Comparison of ENCODE assay signal across 17 cellular contexts in genomic region chr15:100250166-100250800, GRCh38.
"Had no signal": no experiment of that assay in that cellular context is flagged by ENCODE, and none has a peak within 500 bp of the region (broad histone marks: within the 10 kb centered on the region; RNA-seq: fewer than 3 reads in every experiment).

No MANE protein-coding gene starts in this region.

- H3K36me3 ChIP-seq: ascending aorta, breast epithelium, thyroid gland, uterus had no signal

- DNase-seq: activated CD4-positive, alpha-beta memory T cell treated with anti-CD3 and anti-CD28 coated beads, Interleukin-2, amount 10 ng/mL, durations not matched to agents 7 days and 5 days; activated CD4-positive, alpha-beta T cell treated with anti-CD3 and anti-CD28 coated beads for 4 hours; activated naive CD4-positive, alpha-beta T cell; erythroblast; kidney; mesendoderm; nephron progenitor cell; occipital lobe; stimulated activated CD4-positive, alpha-beta T cell treated with anti-CD3 and anti-CD28 coated beads, Interleukin-12 subunit alpha, Interleukin-12 subunit beta, amount 100 ng/mL, for 4 hours; stimulated activated CD4-positive, alpha-beta T cell treated with anti-CD3 and anti-CD28 coated beads, Interleukin-2, amount 100 ng/mL, for 24 hours; thyroid gland had no signal

- H3K9me3 ChIP-seq: ascending aorta, breast epithelium, thyroid gland, uterus had no signal

- H3K27ac ChIP-seq: breast epithelium, hepatocyte, thyroid gland, uterus had no signal

- H3K4me1 ChIP-seq: uterus had no signal

- H3K4me3 ChIP-seq: ascending aorta, breast epithelium, hepatocyte, thyroid gland, uterus had no signal

- H3K27me3 ChIP-seq: ascending aorta, breast epithelium, hepatocyte, thyroid gland, uterus had no signal

- ATAC-seq: stimulated activated effector memory CD8-positive, alpha-beta T cell treated with anti-CD3 and anti-CD28 coated beads, Interleukin-12 subunit alpha, Interleukin-12 subunit beta, amount 100 ng/mL, for 72 hours; WTC11 had no signal
